21 cellular contexts compared by ENCODE assay signal in the genomic region with DNA sequence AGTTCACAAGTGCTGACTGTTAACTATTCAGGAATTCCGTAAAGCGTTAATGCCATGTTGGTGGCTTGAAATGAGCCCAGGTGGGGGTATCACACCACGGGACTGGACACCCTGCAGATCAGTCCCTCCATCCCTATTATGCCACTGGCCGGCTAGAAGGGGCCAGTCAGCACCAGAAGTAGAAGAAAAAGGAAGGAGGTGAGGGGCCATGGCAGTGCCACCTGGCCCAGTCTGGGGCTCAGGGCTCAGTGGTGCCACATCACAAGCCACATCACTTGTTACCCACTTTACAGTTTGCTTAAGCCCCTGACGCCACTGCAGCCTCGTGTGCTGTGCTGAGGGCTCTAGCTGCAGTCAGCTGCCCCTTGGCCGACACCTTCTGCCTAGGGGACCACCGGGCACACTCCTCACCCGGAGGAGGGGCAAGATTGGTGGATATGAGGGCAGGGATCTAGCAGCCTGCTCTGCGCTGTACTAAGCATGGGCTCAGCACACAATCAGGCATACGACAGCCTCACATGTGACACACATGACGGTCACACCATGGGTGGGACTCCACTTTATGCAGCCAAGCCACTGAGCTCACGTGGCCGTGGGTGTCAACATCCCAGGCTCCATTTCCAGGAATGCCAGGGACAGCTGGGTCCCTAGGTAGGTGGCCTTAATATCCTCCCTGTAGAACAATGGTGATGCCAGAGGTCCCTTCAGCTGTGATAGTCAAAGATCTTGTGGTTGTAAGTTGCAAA. TPM values are rescaled to one million over a fixed set of nuclear protein-coding genes. Genes with fewer than 3 reads are reported as not detected.
DNase-seq lines count a peak whose midpoint lies in the region; ATAC-seq and TF ChIP-seq lines count a peak whose summit lies in the region.
"Had no signal": no experiment of that assay in that cellular context is flagged by ENCODE, and none has a peak within 500 bp of the region (broad histone marks: within the 10 kb centered on the region; RNA-seq: fewer than 3 reads in every experiment).

No MANE protein-coding gene starts in this region.

- H3K4me3 ChIP-seq in heart right ventricle (peak overlapping the region in 8 of 10 donors; percentile 70 to 95 (median 84)), rectal smooth muscle tissue (ENCODE audit: low read length) (peak overlapping the region; percentile 83)
- H3K4me3 ChIP-seq: SJCRH30, smooth muscle cell had no signal

- peak overlapping the region; percentile 24 for H3K9ac ChIP-seq in rectal smooth muscle tissue (ENCODE audit: low read length)

- H3K4me1 ChIP-seq in heart right ventricle: peaks cover 10 to 90% (median 71%) of the 10 kb centered on the region in 9 donors
- H3K4me1 ChIP-seq in rectal smooth muscle tissue (ENCODE audit: control insufficient read depth, insufficient read depth, low read length): peaks cover 28% of the 10 kb centered on the region
- H3K4me1 ChIP-seq: SJCRH30 had no signal

- H3K36me3 ChIP-seq in heart right ventricle (peaks cover 0 to 12% (median 0%) of the 10 kb centered on the region in 9 donors), rectal smooth muscle tissue (ENCODE audit: control insufficient read depth, insufficient read depth, low read length) (peaks cover 3% of the 10 kb centered on the region)
- H3K36me3 ChIP-seq: SJCRH30 had no signal

- DNase-seq in heart right ventricle (no peak), left cardiac atrium (no peak), islet precursor cell (peak; percentile 40), ureter (ENCODE audit: low spot score) (peak; percentile 35), hepatic stellate cell (ENCODE audit: low spot score) (no peak)
- DNase-seq: activated CD4-positive, CD25-positive, alpha-beta regulatory T cell; activated CD8-positive, alpha-beta memory T cell treated with anti-CD3 and anti-CD28 coated beads, Interleukin-2, amount 10 ng/mL, durations not matched to agents 7 days and 5 days; activated gamma-delta T cell treated with Interleukin-2 at 50 U/mL for 16 hours; amygdala; CD4-positive, CD25-positive, alpha-beta regulatory T cell; cerebellar nuclear complex; left colon; NCI-H1417 treated with DMSO at 0.1 percent for 48 hours; NCI-H2171 treated with DMSO at 0.1 percent for 48 hours; NCI-H748 treated with DMSO at 0.1 percent for 48 hours; SJCRH30; stimulated activated CD4-positive, alpha-beta T cell treated with anti-CD3 and anti-CD28 coated beads, Interleukin-4, amount 100 ng/mL, for 4 hours had no signal

- peaks cover 0 to 31% (median 0%) of the 10 kb centered on the region in 7 donors for H3K27me3 ChIP-seq in heart right ventricle
- H3K27me3 ChIP-seq in rectal smooth muscle tissue (ENCODE audit: control insufficient read depth, insufficient read depth, low read length): no peaks in the 10 kb centered on the region
- H3K27me3 ChIP-seq: SJCRH30 had no signal

- ATAC-seq in heart right ventricle (peak in 1 of 8 donors; percentile 1), left cardiac atrium (no peak), HG03457 (IDR thresholded peaks at IDR 0.05; ENCODE audit: unreplicated experiment) (no peak), GM18517 (IDR thresholded peaks at IDR 0.05; ENCODE audit: unreplicated experiment) (no peak)
- ATAC-seq: activated CD8-positive, alpha-beta memory T cell treated with anti-CD3 and anti-CD28 coated beads, Interleukin-2, amount 10 ng/mL, durations not matched to agents 7 days and 5 days; left colon had no signal

- peak overlapping the region; percentile 88 to 98 (median 97) for H3K27ac ChIP-seq in heart right ventricle
- H3K27ac ChIP-seq in rectal smooth muscle tissue (ENCODE audit: low read depth, low read length): peak overlapping the region; percentile 96
- H3K27ac ChIP-seq: SJCRH30 had no signal

- no peak for TF ChIP-seq CTCF in heart right ventricle (IDR thresholded peaks at IDR 0.05)

- H3K9me3 ChIP-seq in heart right ventricle: peaks cover 0 to 9% (median 0%) of the 10 kb centered on the region in 11 donors

- intact Hi-C loops in heart right ventricle (cut with DNase I) (loop anchor here in 2 of 10 donors (2.0 to 10.0 kb wide), 2 partner anchors 13 to 157 kb away; no protein-coding TSS in a partner anchor), left cardiac atrium (cut with DNase I) (no loop called here)

- WGBS in heart right ventricle, 2 donors: 44 to 58% methylated on average over 14 of the region's 14 CpGs

RNA-seq across cellular contexts. Expression of a gene that starts 3.6 kb away (rescaled TPM):
- total RNA-seq in heart right ventricle: 100 to 1,000 TPM; 150 to 285 (median 160) TPM
- 100 to 1,000 TPM; 148 to 687 TPM for polyA plus RNA-seq in heart right ventricle
- total RNA-seq in left cardiac atrium: 100 to 1,000 TPM; 157 to 204 TPM
- total RNA-seq in ureter: 112 TPM

RNA-seq across cellular contexts. Expression of a gene that starts 25.8 kb away (rescaled TPM):
- total RNA-seq in heart right ventricle: under 1 TPM in 6 of 10 donors, not detected in 4; 0.22 to 0.59 (median 0.46) TPM
- 10 to 100 TPM in 1 of 2 donors, under 1 TPM in 1; 0.28 to 16.5 TPM for polyA plus RNA-seq in heart right ventricle
- under 1 TPM in 1 of 2 donors, not detected in 1; 0.24 TPM for total RNA-seq in left cardiac atrium
- total RNA-seq in ureter: not detected
- total RNA-seq: activated CD8-positive, alpha-beta memory T cell treated with anti-CD3 and anti-CD28 coated beads, Interleukin-2, amount 10 ng/mL, durations not matched to agents 7 days and 5 days; CD4-positive, CD25-positive, alpha-beta regulatory T cell; SJCRH30; smooth muscle cell had no signal
- polyA plus RNA-seq: CD4-positive, CD25-positive, alpha-beta regulatory T cell; smooth muscle cell had no signal

RNA-seq across cellular contexts. Expression of a gene that starts 29.6 kb away (rescaled TPM):
- total RNA-seq in heart right ventricle: 1 to 10 TPM; 2.2 to 4.0 (median 3.4) TPM
- polyA plus RNA-seq in heart right ventricle: 1 to 10 TPM; 2.8 to 5.6 TPM
- 1 to 10 TPM; 3.3 to 4.7 TPM for total RNA-seq in left cardiac atrium
- total RNA-seq in ureter: 7.3 TPM
- polyA plus RNA-seq: smooth muscle cell had no signal

Comparison
In these comparisons a context has a peak if more than half of its experiments do, and no peak if none do; other contexts are left out.
1. DNase-seq: peak in islet precursor cell (single experiment) and ureter (single experiment); none in heart right ventricle (0 of 2), left cardiac atrium (single experiment) and hepatic stellate cell (single experiment).